Comparison of ENCODE assay signal across 13 cellular contexts in genomic region chr3:196883361-196883760, GRCh38.
DNase-seq lines count a peak whose midpoint lies in the region; ATAC-seq and TF ChIP-seq lines count a peak whose summit lies in the region.
"Had no signal": no experiment of that assay in that cellular context is flagged by ENCODE, and none has a peak within 500 bp of the region (broad histone marks: within the 10 kb centered on the region; RNA-seq: fewer than 3 reads in every experiment).

No MANE protein-coding gene starts in this region.

- H3K4me3 ChIP-seq in GM06990 (replicated peaks; ENCODE audit: low read depth, low read length): peak overlapping the region; percentile 35; the same call in 1 of the 2 replicates
- no peak overlapping the region for H3K4me3 ChIP-seq in foreskin fibroblast (ENCODE audit: low read depth in 1 of 2, low read length in 2 of 2)
- H3K4me3 ChIP-seq: cardiac muscle cell had no signal

- H3K27ac Mint-ChIP-seq in memory B cell: peak overlapping the region; percentile 38

- no peaks in the 10 kb centered on the region for H3K36me3 ChIP-seq in GM06990 (ENCODE audit: control insufficient read depth, insufficient read depth, low read length)
- H3K36me3 ChIP-seq: cardiac muscle cell had no signal

- peaks cover 19% of the 10 kb centered on the region for H3K4me1 Mint-ChIP-seq in memory B cell

- H3K27me3 Mint-ChIP-seq in memory B cell: no peaks in the 10 kb centered on the region

- no peaks in the 10 kb centered on the region for H3K27me3 ChIP-seq in GM06990 (replicated peaks; ENCODE audit: control insufficient read depth, insufficient read depth, low read length)
- H3K27me3 ChIP-seq: cardiac muscle cell had no signal

- TF ChIP-seq CTCF in GM06990 (IDR thresholded peaks at IDR 0.05; ENCODE audit: insufficient read depth, low read length, poor library complexity, severe bottlenecking): no peak
- TF ChIP-seq CTCF in foreskin fibroblast (IDR thresholded peaks at IDR 0.05; ENCODE audit: low read depth, low read length): no peak

- H3K4me3 Mint-ChIP-seq in memory B cell: no peak overlapping the region

- no peaks in the 10 kb centered on the region for H3K9me3 Mint-ChIP-seq in memory B cell

- H3K36me3 Mint-ChIP-seq in memory B cell: peaks cover 9% of the 10 kb centered on the region

- ATAC-seq in GM18873 (IDR thresholded peaks at IDR 0.05; ENCODE audit: low FRiP score, unreplicated experiment): peak; percentile 56
- no peak for ATAC-seq in memory B cell (ENCODE audit: low read depth)

- peak; percentile 20 for DNase-seq in GM06990 (ENCODE audit: extremely low read depth, insufficient read length)
- peak; percentile 27 for DNase-seq in OCI-M1 (lab: John Stamatoyannopoulos, UW)
- DNase-seq in memory B cell (ENCODE audit: low spot score in 2 of 2): no peak
- no peak for DNase-seq in activated effector memory CD4-positive, alpha-beta T cell treated with Interleukin-2 at 50 U/mL for 16 hours
- DNase-seq in foreskin fibroblast: no peak
- no peak for DNase-seq in NCI-H446 (lab: John Stamatoyannopoulos, UW)
- DNase-seq: activated gamma-delta T cell treated with Interleukin-2 at 50 U/mL for 16 hours; effector CD4-positive, alpha-beta T cell; hypothalamus; NCI-H774; small intestine had no signal

Comparison
In these comparisons a context has a peak if more than half of its experiments do, and no peak if none do; other contexts are left out.
1. DNase-seq: peak in GM06990 (single experiment) and OCI-M1 (single experiment); none in memory B cell (0 of 2), activated effector memory CD4-positive, alpha-beta T cell treated with Interleukin-2 at 50 U/mL for 16 hours (single experiment), foreskin fibroblast (0 of 2) and NCI-H446 (0 of 2).